Comparison of ENCODE assay signal across 23 cellular contexts in genomic region chr7:121339082-121339481, GRCh38. TPM values are rescaled to one million over a fixed set of nuclear protein-coding genes. Genes with fewer than 3 reads are reported as not detected.
"Had no signal": no experiment of that assay in that cellular context is flagged by ENCODE, and none has a peak within 500 bp of the region (broad histone marks: within the 10 kb centered on the region; RNA-seq: fewer than 3 reads in every experiment).

No MANE protein-coding gene starts in this region.

- H3K36me3 ChIP-seq: esophagus squamous epithelium, gastrocnemius medialis, prostate gland, thyroid gland had no signal

- H3K27ac ChIP-seq: coronary artery, esophagus squamous epithelium, gastrocnemius medialis, prostate gland, spleen, thyroid gland, upper lobe of right lung had no signal

- H3K4me3 ChIP-seq: coronary artery, esophagus squamous epithelium, gastrocnemius medialis, prostate gland, spleen, thyroid gland, upper lobe of right lung had no signal

- H3K4me1 ChIP-seq: esophagus squamous epithelium, prostate gland, spleen, thyroid gland, upper lobe of right lung had no signal

- DNase-seq: activated CD4-positive, alpha-beta T cell treated with anti-CD3 and anti-CD28 coated beads for 1 hour; activated naive CD4-positive, alpha-beta T cell; activated naive CD8-positive, alpha-beta T cell treated with anti-CD3 and anti-CD28 coated beads, Interleukin-2, amount 10 ng/mL, durations not matched to agents 7 days and 5 days; activated T-cell treated with anti-CD3 and anti-CD28 coated beads, Interleukin-2, amount 50 U/mL, for 1 hour; amygdala; esophagus squamous epithelium; gastrocnemius medialis; hippocampal formation; kidney glomerular epithelial cell; left ventricle myocardium superior; mammary epithelial cell; midbrain; natural killer cell; spleen; stimulated activated CD4-positive, alpha-beta T cell treated with anti-CD3 and anti-CD28 coated beads, Interleukin-4, amount 100 ng/mL, for 1 hour; substantia nigra; thyroid gland; upper lobe of right lung had no signal

- H3K9me3 Mint-ChIP-seq: activated naive CD8-positive, alpha-beta T cell treated with anti-CD3 and anti-CD28 coated beads, Interleukin-2, amount 10 ng/mL, durations not matched to agents 7 days and 5 days; activated T-helper 17 cell treated with anti-CD3 and anti-CD28 coated beads, Interleukin-2, amount 50 U/mL, for 72 hours; natural killer cell; stimulated activated naive CD8-positive, alpha-beta T cell treated with anti-CD3 and anti-CD28 coated beads, Interleukin-15, Interleukin-2, amounts not matched to agents 100 ng/mL and 50 ng/mL, for 24 hours had no signal

- ATAC-seq: activated T-helper 17 cell treated with anti-CD3 and anti-CD28 coated beads, Interleukin-2, amount 50 U/mL, for 72 hours; gastrocnemius medialis; left ventricle myocardium superior; upper lobe of right lung had no signal

- H3K9me3 ChIP-seq: esophagus squamous epithelium, gastrocnemius medialis, prostate gland, spleen, thyroid gland, upper lobe of right lung had no signal

- H3K36me3 Mint-ChIP-seq: activated naive CD8-positive, alpha-beta T cell treated with anti-CD3 and anti-CD28 coated beads, Interleukin-2, amount 10 ng/mL, durations not matched to agents 7 days and 5 days had no signal

- H3K27ac Mint-ChIP-seq: activated naive CD8-positive, alpha-beta T cell treated with anti-CD3 and anti-CD28 coated beads, Interleukin-2, amount 10 ng/mL, durations not matched to agents 7 days and 5 days; activated T-helper 17 cell treated with anti-CD3 and anti-CD28 coated beads, Interleukin-2, amount 50 U/mL, for 72 hours; natural killer cell; stimulated activated naive CD8-positive, alpha-beta T cell treated with anti-CD3 and anti-CD28 coated beads, Interleukin-15, Interleukin-2, amounts not matched to agents 100 ng/mL and 50 ng/mL, for 24 hours had no signal

- H3K4me1 Mint-ChIP-seq: activated naive CD8-positive, alpha-beta T cell treated with anti-CD3 and anti-CD28 coated beads, Interleukin-2, amount 10 ng/mL, durations not matched to agents 7 days and 5 days; activated T-helper 17 cell treated with anti-CD3 and anti-CD28 coated beads, Interleukin-2, amount 50 U/mL, for 72 hours had no signal

- H3K27me3 ChIP-seq: spleen, thyroid gland had no signal

- H3K4me3 Mint-ChIP-seq: activated naive CD8-positive, alpha-beta T cell treated with anti-CD3 and anti-CD28 coated beads, Interleukin-2, amount 10 ng/mL, durations not matched to agents 7 days and 5 days; activated T-helper 17 cell treated with anti-CD3 and anti-CD28 coated beads, Interleukin-2, amount 50 U/mL, for 72 hours; natural killer cell; stimulated activated naive CD8-positive, alpha-beta T cell treated with anti-CD3 and anti-CD28 coated beads, Interleukin-15, Interleukin-2, amounts not matched to agents 100 ng/mL and 50 ng/mL, for 24 hours had no signal

- FAIRE-seq: bronchial epithelial cell had no signal

RNA-seq across cellular contexts. Expression of gene WNT16, which starts 10.3 kb away (rescaled TPM):
- total RNA-seq: activated naive CD8-positive, alpha-beta T cell treated with anti-CD3 and anti-CD28 coated beads, Interleukin-2, amount 10 ng/mL, durations not matched to agents 7 days and 5 days; activated T-helper 17 cell treated with anti-CD3 and anti-CD28 coated beads, Interleukin-2, amount 50 U/mL, for 72 hours; bronchial epithelial cell; left ventricle myocardium superior; mammary epithelial cell; natural killer cell; thyroid gland; upper lobe of right lung had no signal
- polyA plus RNA-seq: mammary epithelial cell had no signal
